In genomic region chr15:101200181-101200580, GRCh38 we compare ENCODE assay signal across 10 cellular contexts. TPM values are rescaled to one million over a fixed set of nuclear protein-coding genes. Genes with fewer than 3 reads are reported as not detected.
DNase-seq lines count a peak whose midpoint lies in the region; ATAC-seq, FAIRE-seq and TF ChIP-seq lines count a peak whose summit lies in the region.
"Had no signal": no experiment of that assay in that cellular context is flagged by ENCODE, and none has a peak within 500 bp of the region (broad histone marks: within the 10 kb centered on the region; RNA-seq: fewer than 3 reads in every experiment).

No MANE protein-coding gene starts in this region.

- TF ChIP-seq CTCF in AG10803 (conservative IDR thresholded peaks at IDR 0.05; ENCODE audit: low read length) (no peak), GM12878 (IDR thresholded peaks at IDR 0.05 in 2 of 3, conservative IDR thresholded peaks at IDR 0.05 in 1 of 3; ENCODE audit: control insufficient read depth in 2 of 3, extremely low read depth in 1 of 3, insufficient read depth in 1 of 3, low read depth in 3 of 3, low read length in 3 of 3) (no peak), nephron (IDR thresholded peaks at IDR 0.05; ENCODE audit: unreplicated experiment in 3 of 3) (no peak), WERI-Rb-1 (IDR thresholded peaks at IDR 0.05; ENCODE audit: low read depth, low read length) (no peak)

- no peak for TF ChIP-seq RAD21 in GM12878 (IDR thresholded peaks at IDR 0.05; ENCODE audit: insufficient read depth, low read depth, low read length)

- no peaks in the 10 kb centered on the region for H3K36me3 Mint-ChIP-seq in nephron (ENCODE audit: low read depth)

- H4K20me1 ChIP-seq in GM12878 (ENCODE audit: control insufficient read depth, insufficient read depth): no peaks in the 10 kb centered on the region

- in situ Hi-C loops in GM12878 (cut with MboI): no loop called here

- H3K9me3 ChIP-seq in HUES48 (ENCODE audit: control insufficient read depth, insufficient read depth, low read length): no peaks in the 10 kb centered on the region
- H3K9me3 ChIP-seq in GM12878 (replicated peaks; ENCODE audit: control insufficient read depth, insufficient read depth, low read length): no peaks in the 10 kb centered on the region
- no peaks in the 10 kb centered on the region for H3K9me3 ChIP-seq in WERI-Rb-1 (ENCODE audit: severe bottlenecking)

- peak overlapping the region; percentile 14; the same call in 1 of the 2 replicates for H3K4me3 ChIP-seq in AG10803 (ENCODE audit: low read length)
- no peak overlapping the region for H3K4me3 ChIP-seq in HUES48 (ENCODE audit: low read depth, low read length)
- peak overlapping the region; percentile 39 for H3K4me3 ChIP-seq in GM12878
- no peak overlapping the region for H3K4me3 ChIP-seq in WERI-Rb-1 (ENCODE audit: low read depth, low read length)

- SMC1A ChIA-PET in GM12878 (lab: Charles Lee; ENCODE audit: uncharacterized antibody, unreplicated experiment): interaction anchor here (1.7 to 4.8 kb wide), 3 partner anchors 10 to 74 kb away, joined by 5 to 35 read pairs (median 5); no protein-coding TSS in a partner anchor

- H3K9me3 Mint-ChIP-seq in nephron: no peaks in the 10 kb centered on the region

- no peak for TF ChIP-seq EP300 in GM12878 (IDR thresholded peaks at IDR 0.05; ENCODE audit: borderline replicate concordance in 1 of 2, control insufficient read depth in 1 of 2, low read depth in 2 of 2, low read length in 2 of 2)

- no TSS peak for BruUV-seq in GM12878 (replicated peaks; lab: Mats Ljungman, UMichigan)

- peaks cover 77% of the 10 kb centered on the region for H3K4me1 Mint-ChIP-seq in nephron

- ATAC-seq in GM12878 (no peak), HG02588 (IDR thresholded peaks at IDR 0.05; ENCODE audit: unreplicated experiment) (no peak), GM18511 (IDR thresholded peaks at IDR 0.05; ENCODE audit: unreplicated experiment) (no peak)

- H3K27me3 Mint-ChIP-seq in nephron (ENCODE audit: low read depth): no peaks in the 10 kb centered on the region

- no peaks in the 10 kb centered on the region for H3K36me3 ChIP-seq in HUES48 (ENCODE audit: control insufficient read depth, insufficient read depth, low read length)
- no peaks in the 10 kb centered on the region; a peak in 1 of 4 replicates for H3K36me3 ChIP-seq in GM12878 (ENCODE audit: control insufficient read depth in 2 of 2, insufficient read depth in 2 of 2, low read length in 1 of 2)
- no peaks in the 10 kb centered on the region for H3K36me3 ChIP-seq in WERI-Rb-1

- peak overlapping the region in 1 of 3 experiments; percentile 4 for H3K4me3 Mint-ChIP-seq in nephron

- H3K27me3 ChIP-seq in HUES48 (ENCODE audit: control insufficient read depth, insufficient read depth, low read length): no peaks in the 10 kb centered on the region
- no peaks in the 10 kb centered on the region for H3K27me3 ChIP-seq in GM12878 (replicated peaks in 1 of 2; ENCODE audit: control insufficient read depth in 2 of 2, insufficient read depth in 2 of 2, low read length in 1 of 2)
- no peaks in the 10 kb centered on the region for H3K27me3 ChIP-seq in WERI-Rb-1 (ENCODE audit: insufficient read depth, low read depth, severe bottlenecking)

- H3K27ac ChIP-seq in HUES48 (ENCODE audit: low read depth, low read length) (peak overlapping the region; percentile 33), GM12878 (ENCODE audit: control insufficient read depth, insufficient read depth) (peak overlapping the region; percentile 94), WERI-Rb-1 (no peak overlapping the region)

- H3K9ac ChIP-seq in HUES48 (ENCODE audit: low read depth, low read length) (no peak overlapping the region), GM12878 (ENCODE audit: control insufficient read depth, insufficient read depth, low read length) (peak overlapping the region; percentile 56)

- RAD21 ChIA-PET in GM12878 (lab: Charles Lee; ENCODE audit: unreplicated experiment): interaction anchor here (0.6 to 3.6 kb wide), 3 partner anchors 12 to 71 kb away, joined by 3 to 19 read pairs (median 5); no protein-coding TSS in a partner anchor

- H3K4me2 ChIP-seq in GM12878 (ENCODE audit: control insufficient read depth, insufficient read depth): peak overlapping the region; percentile 81

- 14% methylated on average over 9 of the region's 9 CpGs for WGBS in GM12878 (ENCODE audit: insufficient coverage, insufficient replicate concordance, low lambda C conversion rate, missing lambda C conversion rate)

- peak overlapping the region; percentile 41 to 88 (median 41) for H3K27ac Mint-ChIP-seq in nephron

- POLR2A ChIA-PET in GM12878 (lab: Charles Lee): interaction anchor here (0.9 kb wide), 1 partner anchor 12 kb away, joined by 3 read pairs; no protein-coding TSS in a partner anchor

- TF ChIP-seq POLR2A in GM12878 (IDR thresholded peaks at IDR 0.05; ENCODE audit: low read depth, low read length): no peak

- H3K4me1 ChIP-seq in HUES48 (ENCODE audit: control insufficient read depth, insufficient read depth, low read length): peaks cover 46% of the 10 kb centered on the region
- H3K4me1 ChIP-seq in GM12878 (ENCODE audit: control insufficient read depth, insufficient read depth, low read length): peaks cover 48% of the 10 kb centered on the region

- H3K79me2 ChIP-seq in GM12878 (ENCODE audit: control insufficient read depth, insufficient read depth, low read length): peaks cover 71% of the 10 kb centered on the region

- no peak overlapping the region; the same call in 1 of the 2 replicates for H2AFZ ChIP-seq in GM12878 (ENCODE audit: control insufficient read depth, low read depth, low read length)

- FAIRE-seq in GM12878 (lab: Jason Lieb, UNC): no peak
- FAIRE-seq: frontal cortex had no signal

- intact Hi-C loops in GM12878 (cut with micrococcal nuclease; ENCODE audit: unreplicated experiment): no loop called here

- CTCF ChIA-PET in GM12878 (lab: Yijun Ruan, JAX): interaction anchor here (0.9 to 2.1 kb wide), 3 partner anchors 10 to 58 kb away, joined by 3 to 7 read pairs (median 3); no protein-coding TSS in a partner anchor

- DNase-seq in AG10803 (ENCODE audit: low read depth) (no peak), GM12878 (ENCODE audit: low read depth, low spot score) (no peak), WERI-Rb-1 (no peak), GDM1 (lab: John Stamatoyannopoulos, UW) (no peak)
- DNase-seq: NCI-H1436 treated with DMSO at 0.1 percent for 48 hours had no signal

TF ChIP-seq in GM12878, 131 proteins besides CTCF, POLR2A, EP300 and RAD21:
- peak; percentile 7; the same call in 1 of the 2 replicates for TF ChIP-seq ZNF217 (IDR thresholded peaks at IDR 0.05)
- no peak for TF ChIP-seq E2F4 (IDR thresholded peaks at IDR 0.05; ENCODE audit: low read depth, low read length)

RNA-seq across cellular contexts. Expression of gene CHSY1, which starts 51.7 kb away (rescaled TPM):
- 82.5 and 96.0 TPM in 2 replicates for total RNA-seq in GM12878 (2013; cell fraction: nucleolus; rRNA removed)
- total RNA-seq in GM12878 (2014; rRNA removed) (9.8 and 11.1 TPM in 2 replicates), GM12878 (2014; rRNA removed; fragmentation: Illumina TruSeq; extraction: Trizol) (14.2 and 14.7 TPM in 2 replicates), GM12878 (2021) (17.5 and 17.8 TPM in 2 replicates)
- 7.5 TPM for polyA plus RNA-seq in GM12878 (2011; ENCODE audit: low read depth)
- polyA plus RNA-seq in GM12878 (2011; rRNA removed) (31.2 and 41.1 TPM in 2 replicates), GM12878 (2014; fragmentation: Illumina TruSeq; extraction: Trizol) (16.1 and 18.9 TPM in 2 replicates), GM12878 (2014; fragmentation: Nextera tagmentation; extraction: Ambion mirVana) (10 to 100 TPM in 1 of 2 experiments, 1 to 10 TPM in 1; 5.1 to 10.0 TPM), GM12878 (2014; rRNA removed) (10.8 and 11.0 TPM in 2 replicates), GM12878 (2016; fragmentation: Nextera tagmentation; extraction: Ambion mirVana) (1 to 10 TPM; 1.4 to 1.8 TPM)
- polyA plus RNA-seq in GM12878 (2011; cell fraction: cytosol; rRNA removed): 17.9 and 23.9 TPM in 2 replicates
- 19.2 and 19.8 TPM in 2 replicates for polyA plus RNA-seq in GM12878 (2011; cell fraction: nucleus; rRNA removed)
- polyA plus RNA-seq in GM12878 (2012): 7.4 and 12.5 TPM in 2 replicates
- polyA minus RNA-seq in GM12878 (2011; rRNA and poly(A)+ RNA removed): 36.3 and 39.7 TPM in 2 replicates
- 14.3 and 16.0 TPM in 2 replicates for polyA minus RNA-seq in GM12878 (2011; cell fraction: cytosol; rRNA and poly(A)+ RNA removed)
- polyA minus RNA-seq in GM12878 (2011; cell fraction: nucleus; rRNA and poly(A)+ RNA removed): 13.2 and 20.8 TPM in 2 replicates

Comparison
In these comparisons a context has a peak if more than half of its experiments do, and no peak if none do; other contexts are left out.
1. H3K4me3 ChIP-seq: peak in AG10803 (single experiment) and GM12878 (single experiment); none in HUES48 (single experiment) and WERI-Rb-1 (single experiment).